8 cellular contexts compared by ENCODE assay signal in the genomic region with DNA sequence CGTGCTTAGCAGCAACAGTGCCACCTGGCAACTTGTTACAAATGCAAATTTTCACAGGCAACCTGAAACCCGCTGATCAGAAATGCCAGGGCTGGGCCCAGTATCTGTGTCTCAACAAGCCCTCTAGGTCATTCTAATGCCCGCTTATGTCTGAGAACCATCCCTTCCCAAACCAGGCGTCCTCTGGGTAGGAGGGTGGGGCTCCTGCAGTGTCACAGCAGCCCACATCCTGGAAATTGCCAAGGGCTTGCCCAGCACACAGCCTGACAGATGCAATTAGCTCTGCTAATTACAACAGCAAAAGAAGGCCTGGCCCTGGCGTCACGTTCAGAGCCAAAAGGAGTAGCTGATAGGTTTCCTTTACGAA. TPM values are rescaled to one million over a fixed set of nuclear protein-coding genes. Genes with fewer than 3 reads are reported as not detected.
A peak's percentile ranks its signal among the peaks of the same experiment; 100 is the strongest.
DNase-seq lines count a peak whose midpoint lies in the region; ATAC-seq and TF ChIP-seq lines count a peak whose summit lies in the region.

No MANE protein-coding gene starts in this region.

- no peaks in the 10 kb centered on the region for H4K20me1 ChIP-seq in PC-9 (ENCODE audit: insufficient read depth)

- H3K27ac ChIP-seq in PC-9, result no peak overlapping the region

- no peak for DNase-seq in activated naive CD4-positive, alpha-beta T cell treated with anti-CD3 and anti-CD28 coated beads, Interleukin-2, amount 50 U/mL, for 72 hours (ENCODE audit: low spot score in 2 of 2)
- no peak for DNase-seq in natural killer cell
- no peak for DNase-seq in medulla oblongata (ENCODE audit: extremely low spot score)
- no peak for DNase-seq in PC-9

- H2AFZ ChIP-seq in PC-9, result no peak overlapping the region

- peak overlapping the region; percentile 82 for H3K4me3 Mint-ChIP-seq in natural killer cell

- H3K79me2 ChIP-seq in PC-9 (ENCODE audit: low read depth), result peaks cover 80% of the 10 kb centered on the region

- no peaks in the 10 kb centered on the region for H3K9me2 ChIP-seq in PC-9 (ENCODE audit: insufficient read depth)

- intact Hi-C loops in natural killer cell (cut with micrococcal nuclease), result loop anchor here (2.0 to 10.0 kb wide), 3 partner anchors 14 to 408 kb away; a partner anchor contains a TSS
- intact Hi-C loops in PC-9 (cut with micrococcal nuclease; ENCODE audit: unreplicated experiment), result no loop called here

- H3K27me3 ChIP-seq in PC-9 (ENCODE audit: insufficient read depth, low read depth), result no peaks in the 10 kb centered on the region

- no peaks in the 10 kb centered on the region for H3K9me3 Mint-ChIP-seq in activated naive CD4-positive, alpha-beta T cell treated with anti-CD3 and anti-CD28 coated beads, Interleukin-2, amount 50 U/mL, for 72 hours
- no peaks in the 10 kb centered on the region for H3K9me3 Mint-ChIP-seq in natural killer cell

- H3F3A ChIP-seq in PC-9 (ENCODE audit: insufficient read depth, low read depth), result no peaks in the 10 kb centered on the region

- CTCF ChIA-PET in PC-9 (lab: Charles Lee), result no interaction called here

- H3K9me3 ChIP-seq in PC-9 (ENCODE audit: insufficient read depth, low read depth), result no peaks in the 10 kb centered on the region

- POLR2A ChIA-PET in PC-9 (lab: Charles Lee; ENCODE audit: unreplicated experiment), result no interaction called here

- H3K36me3 Mint-ChIP-seq in activated naive CD4-positive, alpha-beta T cell treated with anti-CD3 and anti-CD28 coated beads, Interleukin-2, amount 50 U/mL, for 72 hours, result peaks cover 0 to 21% of the 10 kb centered on the region in 2 donors
- H3K36me3 Mint-ChIP-seq in natural killer cell, result no peaks in the 10 kb centered on the region

- H3K4me1 Mint-ChIP-seq in natural killer cell, result peaks cover 100% of the 10 kb centered on the region in 2 donors

- no peak overlapping the region for H3K4me2 ChIP-seq in PC-9

- ATAC-seq in GM18511 (IDR thresholded peaks at IDR 0.05; ENCODE audit: unreplicated experiment) (peak; percentile 33), HG03439 (IDR thresholded peaks at IDR 0.05; ENCODE audit: unreplicated experiment) (peak; percentile 51), natural killer cell (peak; percentile 9 to 26 (median 10)), GM21360 (IDR thresholded peaks at IDR 0.05; ENCODE audit: unreplicated experiment) (no peak), GM21723 (IDR thresholded peaks at IDR 0.05; ENCODE audit: unreplicated experiment) (no peak)
- peak; percentile 20 to 64 for ATAC-seq in activated naive CD4-positive, alpha-beta T cell treated with anti-CD3 and anti-CD28 coated beads, Interleukin-2, amount 50 U/mL, for 72 hours

- H3K27me3 Mint-ChIP-seq in natural killer cell (ENCODE audit: low read depth in 2 of 2), result no peaks in the 10 kb centered on the region

- TF ChIP-seq CTCF in natural killer cell (IDR thresholded peaks at IDR 0.05) (no peak), PC-9 (conservative IDR thresholded peaks at IDR 0.05) (no peak)

- H3K4me3 ChIP-seq in PC-9, result no peak overlapping the region

- peaks cover 11% of the 10 kb centered on the region for H3K4me1 ChIP-seq in PC-9 (replicated peaks; ENCODE audit: insufficient read depth)

- BruUV-seq in PC-9 (replicated peaks; lab: Mats Ljungman, UMichigan), result no TSS peak

- no peaks in the 10 kb centered on the region for H3K36me3 ChIP-seq in PC-9 (ENCODE audit: low read depth)

- H3K27ac Mint-ChIP-seq in activated naive CD4-positive, alpha-beta T cell treated with anti-CD3 and anti-CD28 coated beads, Interleukin-2, amount 50 U/mL, for 72 hours, result peak overlapping the region; percentile 87 to 88
- H3K27ac Mint-ChIP-seq in natural killer cell, result peak overlapping the region; percentile 98 to 100

RNA-seq across cellular contexts. Expression of a gene that starts 15.9 kb away (rescaled TPM):
- 10 to 100 TPM; 19.6 to 26.1 TPM for total RNA-seq in activated naive CD4-positive, alpha-beta T cell treated with anti-CD3 and anti-CD28 coated beads, Interleukin-2, amount 50 U/mL, for 72 hours
- total RNA-seq in natural killer cell, result 100 to 1,000 TPM; 172 to 225 (median 176) TPM
- 6.7 and 8.5 TPM in 2 replicates for total RNA-seq in PC-9 (2021)

RNA-seq across cellular contexts. Expression of a gene that starts 31.2 kb away (rescaled TPM):
- total RNA-seq in activated naive CD4-positive, alpha-beta T cell treated with anti-CD3 and anti-CD28 coated beads, Interleukin-2, amount 50 U/mL, for 72 hours, result 1 to 10 TPM; 1.3 to 1.5 TPM
- total RNA-seq in natural killer cell, result under 1 TPM; 0.07 to 0.15 (median 0.11) TPM
- total RNA-seq in PC-9 (2021), result 0.15 and 0.31 TPM in 2 replicates

RNA-seq across cellular contexts. Expression of a gene that starts 53.4 kb away (rescaled TPM):
- 1 to 10 TPM; 1.4 to 1.6 TPM for total RNA-seq in activated naive CD4-positive, alpha-beta T cell treated with anti-CD3 and anti-CD28 coated beads, Interleukin-2, amount 50 U/mL, for 72 hours
- 1 to 10 TPM in 1 of 3 donors, under 1 TPM in 2; 0.75 to 1.4 (median 0.84) TPM for total RNA-seq in natural killer cell
- total RNA-seq in PC-9 (2021), result 3.3 and 4.3 TPM in 2 replicates

Comparison
In these comparisons a context has a peak if more than half of its experiments do, and no peak if none do; other contexts are left out.
1. ATAC-seq: peak in GM18511 (single experiment), HG03439 (single experiment), activated naive CD4-positive, alpha-beta T cell treated with anti-CD3 and anti-CD28 coated beads, Interleukin-2, amount 50 U/mL, for 72 hours (2 of 2) and natural killer cell (3 of 3); none in GM21360 (single experiment) and GM21723 (single experiment).
2. RNA of a gene that starts 15.9 kb away (total RNA-seq): 172 to 225 TPM in natural killer cell; 19.6 to 26.1 TPM in activated naive CD4-positive, alpha-beta T cell treated with anti-CD3 and anti-CD28 coated beads, Interleukin-2, amount 50 U/mL, for 72 hours and 6.7 to 8.5 TPM in PC-9; every median in the first group is over 4 times any median in the second.